In the genomic region with DNA sequence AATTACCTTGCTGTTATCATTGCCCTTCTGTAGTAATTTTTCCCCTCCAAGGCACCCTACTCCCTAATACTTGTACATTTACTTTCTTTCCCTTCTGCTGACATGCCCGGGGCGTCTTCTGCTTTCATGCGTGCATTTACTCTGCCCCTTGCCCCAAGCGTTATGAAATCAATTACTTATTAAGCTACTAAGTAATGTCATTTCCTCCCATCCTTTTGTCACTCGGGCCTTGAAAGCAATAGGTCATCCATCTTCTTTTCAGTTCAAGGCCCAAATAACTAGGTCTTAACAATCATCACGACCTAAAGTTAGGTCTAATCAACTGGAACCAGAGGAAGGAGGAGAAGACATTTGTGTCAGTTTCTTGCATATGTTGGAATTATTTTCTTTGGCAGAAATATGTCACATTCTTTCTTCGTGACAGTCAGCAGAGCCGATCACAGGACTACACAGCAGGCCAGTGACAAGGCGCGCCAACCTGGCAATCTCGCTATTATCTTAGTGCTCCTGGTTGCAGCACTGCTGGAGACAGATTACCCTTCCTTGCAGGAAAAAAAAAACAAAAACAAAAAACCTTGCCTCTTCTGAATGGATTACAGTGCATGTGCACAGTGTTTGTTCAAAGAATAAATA, we compare ENCODE assay signal across 1 cellular context.
TF ChIP-seq lines count a peak whose summit lies in the region.

No MANE protein-coding gene starts in this region.

TF ChIP-seq in K562, 482 proteins besides CTCF, POLR2A, EP300 and RAD21 (continued from another document and continues in another):
- TF ChIP-seq, protein P1, sequence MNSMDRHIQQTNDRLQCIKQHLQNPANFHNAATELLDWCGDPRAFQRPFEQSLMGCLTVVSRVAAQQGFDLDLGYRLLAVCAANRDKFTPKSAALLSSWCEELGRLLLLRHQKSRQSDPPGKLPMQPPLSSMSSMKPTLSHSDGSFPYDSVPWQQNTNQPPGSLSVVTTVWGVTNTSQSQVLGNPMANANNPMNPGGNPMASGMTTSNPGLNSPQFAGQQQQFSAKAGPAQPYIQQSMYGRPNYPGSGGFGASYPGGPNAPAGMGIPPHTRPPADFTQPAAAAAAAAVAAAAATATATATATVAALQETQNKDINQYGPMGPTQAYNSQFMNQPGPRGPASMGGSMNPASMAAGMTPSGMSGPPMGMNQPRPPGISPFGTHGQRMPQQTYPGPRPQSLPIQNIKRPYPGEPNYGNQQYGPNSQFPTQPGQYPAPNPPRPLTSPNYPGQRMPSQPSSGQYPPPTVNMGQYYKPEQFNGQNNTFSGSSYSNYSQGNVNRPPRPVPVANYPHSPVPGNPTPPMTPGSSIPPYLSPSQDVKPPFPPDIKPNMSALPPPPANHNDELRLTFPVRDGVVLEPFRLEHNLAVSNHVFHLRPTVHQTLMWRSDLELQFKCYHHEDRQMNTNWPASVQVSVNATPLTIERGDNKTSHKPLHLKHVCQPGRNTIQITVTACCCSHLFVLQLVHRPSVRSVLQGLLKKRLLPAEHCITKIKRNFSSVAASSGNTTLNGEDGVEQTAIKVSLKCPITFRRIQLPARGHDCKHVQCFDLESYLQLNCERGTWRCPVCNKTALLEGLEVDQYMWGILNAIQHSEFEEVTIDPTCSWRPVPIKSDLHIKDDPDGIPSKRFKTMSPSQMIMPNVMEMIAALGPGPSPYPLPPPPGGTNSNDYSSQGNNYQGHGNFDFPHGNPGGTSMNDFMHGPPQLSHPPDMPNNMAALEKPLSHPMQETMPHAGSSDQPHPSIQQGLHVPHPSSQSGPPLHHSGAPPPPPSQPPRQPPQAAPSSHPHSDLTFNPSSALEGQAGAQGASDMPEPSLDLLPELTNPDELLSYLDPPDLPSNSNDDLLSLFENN (IDR thresholded peaks at IDR 0.05; ENCODE audit: low read depth in 2 of 2, low read length in 2 of 2), result peak in 1 of 2 experiments; percentile 91; a peak in 2 of 4 replicates
- TF ChIP-seq YBX1 (IDR thresholded peaks at IDR 0.05) (no peak), ARID1B (IDR thresholded peaks at IDR 0.05) (peak; percentile 95), NR2C2 (CRISPR knock-in tag; IDR thresholded peaks at IDR 0.05) (no peak), NR2C2 (tag; IDR thresholded peaks at IDR 0.05) (no peak), BDP1 (IDR thresholded peaks at IDR 0.05; ENCODE audit: insufficient read depth, insufficient read length) (no peak), ZNF668 (CRISPR knock-in tag; IDR thresholded peaks at IDR 0.05) (peak; percentile 91), ARID2 (IDR thresholded peaks at IDR 0.05) (0 out of 2 replicates have a peak, but pooled peaks have one; percentile 9), MXI1 (IDR thresholded peaks at IDR 0.05; ENCODE audit: low read depth, low read length) (no peak; the same call in 1 of the 2 replicates), IFI16 (CRISPR knock-in tag; IDR thresholded peaks at IDR 0.05) (peak; percentile 88), ZNF316 (IDR thresholded peaks at IDR 0.05) (peak; percentile 3; the same call in 1 of the 2 replicates), ZNF76 (CRISPR knock-in tag; IDR thresholded peaks at IDR 0.05; ENCODE audit: borderline replicate concordance) (peak; percentile 89; the same call in 1 of the 2 replicates), HDAC2 (IDR thresholded peaks at IDR 0.05) (peak; percentile 79), BMI1 (IDR thresholded peaks at IDR 0.05; ENCODE audit: low read length) (no peak), HLTF (IDR thresholded peaks at IDR 0.05) (no peak), NFIC (IDR thresholded peaks at IDR 0.05) (peak; percentile 87), DNMT1 (IDR thresholded peaks at IDR 0.05) (no peak), CBX3 (IDR thresholded peaks at IDR 0.05; ENCODE audit: borderline replicate concordance in 1 of 2, low read length in 2 of 2) (peak in 1 of 2 experiments; percentile 75; a peak in 2 of 3 replicates), ZNF707 (CRISPR knock-in tag; conservative IDR thresholded peaks at IDR 0.05) (no peak; the same call in 1 of the 2 replicates), ZNF263 (CRISPR knock-in tag; IDR thresholded peaks at IDR 0.05; ENCODE audit: borderline replicate concordance) (no peak), NR4A1 (CRISPR knock-in tag; IDR thresholded peaks at IDR 0.05) (no peak), NR4A1 (tag; IDR thresholded peaks at IDR 0.05) (peak; percentile 98), ZNF124 (CRISPR knock-in tag; IDR thresholded peaks at IDR 0.05) (no peak), MAFG (tag; conservative IDR thresholded peaks at IDR 0.05) (peak; percentile 47), NONO (IDR thresholded peaks at IDR 0.05; ENCODE audit: low read depth in 2 of 2, low read length in 1 of 2) (no peak), ZSCAN29 (IDR thresholded peaks at IDR 0.05) (no peak), TARDBP (IDR thresholded peaks at IDR 0.05) (no peak), E2F3 (CRISPR knock-in tag; IDR thresholded peaks at IDR 0.05) (peak; percentile 44; the same call in 1 of the 2 replicates), BACH1 (tag; IDR thresholded peaks at IDR 0.05) (peak; percentile 60; the same call in 1 of the 2 replicates), FUS (optimal IDR thresholded peaks at IDR 0.05; ENCODE audit: low read depth, low read length) (no peak), SMARCE1 (IDR thresholded peaks at IDR 0.05) (peak; percentile 92), ZNF583 (CRISPR knock-in tag; IDR thresholded peaks at IDR 0.05) (peak; percentile 94), RCOR1 (IDR thresholded peaks at IDR 0.05; ENCODE audit: borderline replicate concordance in 1 of 2, low read depth in 2 of 2, low read length in 2 of 2) (peak; percentile 44 to 90; a peak in 3 of 4 replicates), ATF7 (IDR thresholded peaks at IDR 0.05) (peak; percentile 37; the same call in 1 of the 2 replicates), TBP (optimal IDR thresholded peaks at IDR 0.05; ENCODE audit: low read depth, low read length) (no peak), RBBP5 (IDR thresholded peaks at IDR 0.05; ENCODE audit: borderline replicate concordance, insufficient read depth, low read length, poor library complexity, severe bottlenecking) (peak; percentile 43), ZNF431 (CRISPR knock-in tag; IDR thresholded peaks at IDR 0.05) (no peak), SMARCA5 (IDR thresholded peaks at IDR 0.05) (peak; percentile 24; the same call in 1 of the 2 replicates), MAZ (CRISPR knock-in tag; conservative IDR thresholded peaks at IDR 0.05 in 1 of 2, IDR thresholded peaks at IDR 0.05 in 1 of 2) (peak in 1 of 2 experiments; percentile 65; a peak in 2 of 4 replicates), SRF (CRISPR knock-in tag; IDR thresholded peaks at IDR 0.05) (no peak), ZNF384 (IDR thresholded peaks at IDR 0.05; ENCODE audit: low read depth, low read length) (peak; percentile 96)
- TF ChIP-seq, protein P2, sequence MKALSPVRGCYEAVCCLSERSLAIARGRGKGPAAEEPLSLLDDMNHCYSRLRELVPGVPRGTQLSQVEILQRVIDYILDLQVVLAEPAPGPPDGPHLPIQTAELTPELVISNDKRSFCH (CRISPR knock-in tag; IDR thresholded peaks at IDR 0.05), result peak; percentile 82
- TF ChIP-seq, protein P2 (tag; IDR thresholded peaks at IDR 0.05), result peak; percentile 97
- TF ChIP-seq, protein P3, sequence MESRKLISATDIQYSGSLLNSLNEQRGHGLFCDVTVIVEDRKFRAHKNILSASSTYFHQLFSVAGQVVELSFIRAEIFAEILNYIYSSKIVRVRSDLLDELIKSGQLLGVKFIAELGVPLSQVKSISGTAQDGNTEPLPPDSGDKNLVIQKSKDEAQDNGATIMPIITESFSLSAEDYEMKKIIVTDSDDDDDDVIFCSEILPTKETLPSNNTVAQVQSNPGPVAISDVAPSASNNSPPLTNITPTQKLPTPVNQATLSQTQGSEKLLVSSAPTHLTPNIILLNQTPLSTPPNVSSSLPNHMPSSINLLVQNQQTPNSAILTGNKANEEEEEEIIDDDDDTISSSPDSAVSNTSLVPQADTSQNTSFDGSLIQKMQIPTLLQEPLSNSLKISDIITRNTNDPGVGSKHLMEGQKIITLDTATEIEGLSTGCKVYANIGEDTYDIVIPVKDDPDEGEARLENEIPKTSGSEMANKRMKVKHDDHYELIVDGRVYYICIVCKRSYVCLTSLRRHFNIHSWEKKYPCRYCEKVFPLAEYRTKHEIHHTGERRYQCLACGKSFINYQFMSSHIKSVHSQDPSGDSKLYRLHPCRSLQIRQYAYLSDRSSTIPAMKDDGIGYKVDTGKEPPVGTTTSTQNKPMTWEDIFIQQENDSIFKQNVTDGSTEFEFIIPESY (CRISPR knock-in tag; IDR thresholded peaks at IDR 0.05), result no peak
- TF ChIP-seq, protein P4, sequence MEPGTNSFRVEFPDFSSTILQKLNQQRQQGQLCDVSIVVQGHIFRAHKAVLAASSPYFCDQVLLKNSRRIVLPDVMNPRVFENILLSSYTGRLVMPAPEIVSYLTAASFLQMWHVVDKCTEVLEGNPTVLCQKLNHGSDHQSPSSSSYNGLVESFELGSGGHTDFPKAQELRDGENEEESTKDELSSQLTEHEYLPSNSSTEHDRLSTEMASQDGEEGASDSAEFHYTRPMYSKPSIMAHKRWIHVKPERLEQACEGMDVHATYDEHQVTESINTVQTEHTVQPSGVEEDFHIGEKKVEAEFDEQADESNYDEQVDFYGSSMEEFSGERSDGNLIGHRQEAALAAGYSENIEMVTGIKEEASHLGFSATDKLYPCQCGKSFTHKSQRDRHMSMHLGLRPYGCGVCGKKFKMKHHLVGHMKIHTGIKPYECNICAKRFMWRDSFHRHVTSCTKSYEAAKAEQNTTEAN (CRISPR knock-in tag; IDR thresholded peaks at IDR 0.05), result no peak
- TF ChIP-seq, protein P5, sequence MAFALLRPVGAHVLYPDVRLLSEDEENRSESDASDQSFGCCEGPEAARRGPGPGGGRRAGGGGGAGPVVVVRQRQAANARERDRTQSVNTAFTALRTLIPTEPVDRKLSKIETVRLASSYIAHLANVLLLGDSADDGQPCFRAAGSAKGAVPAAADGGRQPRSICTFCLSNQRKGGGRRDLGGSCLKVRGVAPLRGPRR (CRISPR knock-in tag; IDR thresholded peaks at IDR 0.05), result peak; percentile 92
- TF ChIP-seq, protein P6, sequence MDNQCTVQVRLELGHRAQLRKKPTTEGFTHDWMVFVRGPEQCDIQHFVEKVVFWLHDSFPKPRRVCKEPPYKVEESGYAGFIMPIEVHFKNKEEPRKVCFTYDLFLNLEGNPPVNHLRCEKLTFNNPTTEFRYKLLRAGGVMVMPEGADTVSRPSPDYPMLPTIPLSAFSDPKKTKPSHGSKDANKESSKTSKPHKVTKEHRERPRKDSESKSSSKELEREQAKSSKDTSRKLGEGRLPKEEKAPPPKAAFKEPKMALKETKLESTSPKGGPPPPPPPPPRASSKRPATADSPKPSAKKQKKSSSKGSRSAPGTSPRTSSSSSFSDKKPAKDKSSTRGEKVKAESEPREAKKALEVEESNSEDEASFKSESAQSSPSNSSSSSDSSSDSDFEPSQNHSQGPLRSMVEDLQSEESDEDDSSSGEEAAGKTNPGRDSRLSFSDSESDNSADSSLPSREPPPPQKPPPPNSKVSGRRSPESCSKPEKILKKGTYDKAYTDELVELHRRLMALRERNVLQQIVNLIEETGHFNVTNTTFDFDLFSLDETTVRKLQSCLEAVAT (IDR thresholded peaks at IDR 0.05), result peak in 1 of 2 experiments; percentile 59; a peak in 2 of 4 replicates
- TF ChIP-seq, protein P7, sequence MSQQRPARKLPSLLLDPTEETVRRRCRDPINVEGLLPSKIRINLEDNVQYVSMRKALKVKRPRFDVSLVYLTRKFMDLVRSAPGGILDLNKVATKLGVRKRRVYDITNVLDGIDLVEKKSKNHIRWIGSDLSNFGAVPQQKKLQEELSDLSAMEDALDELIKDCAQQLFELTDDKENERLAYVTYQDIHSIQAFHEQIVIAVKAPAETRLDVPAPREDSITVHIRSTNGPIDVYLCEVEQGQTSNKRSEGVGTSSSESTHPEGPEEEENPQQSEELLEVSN (IDR thresholded peaks at IDR 0.05; ENCODE audit: borderline replicate concordance in 1 of 2, extremely low read depth in 1 of 2, insufficient read depth in 1 of 2, insufficient read length in 1 of 2, low read depth in 1 of 2, low read length in 1 of 2, poor library complexity in 1 of 2, severe bottlenecking in 1 of 2), result no peak
- TF ChIP-seq, protein P8, sequence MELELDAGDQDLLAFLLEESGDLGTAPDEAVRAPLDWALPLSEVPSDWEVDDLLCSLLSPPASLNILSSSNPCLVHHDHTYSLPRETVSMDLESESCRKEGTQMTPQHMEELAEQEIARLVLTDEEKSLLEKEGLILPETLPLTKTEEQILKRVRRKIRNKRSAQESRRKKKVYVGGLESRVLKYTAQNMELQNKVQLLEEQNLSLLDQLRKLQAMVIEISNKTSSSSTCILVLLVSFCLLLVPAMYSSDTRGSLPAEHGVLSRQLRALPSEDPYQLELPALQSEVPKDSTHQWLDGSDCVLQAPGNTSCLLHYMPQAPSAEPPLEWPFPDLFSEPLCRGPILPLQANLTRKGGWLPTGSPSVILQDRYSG (tag; conservative IDR thresholded peaks at IDR 0.05; ENCODE audit: low read depth), result peak; percentile 93
- TF ChIP-seq, protein P9, sequence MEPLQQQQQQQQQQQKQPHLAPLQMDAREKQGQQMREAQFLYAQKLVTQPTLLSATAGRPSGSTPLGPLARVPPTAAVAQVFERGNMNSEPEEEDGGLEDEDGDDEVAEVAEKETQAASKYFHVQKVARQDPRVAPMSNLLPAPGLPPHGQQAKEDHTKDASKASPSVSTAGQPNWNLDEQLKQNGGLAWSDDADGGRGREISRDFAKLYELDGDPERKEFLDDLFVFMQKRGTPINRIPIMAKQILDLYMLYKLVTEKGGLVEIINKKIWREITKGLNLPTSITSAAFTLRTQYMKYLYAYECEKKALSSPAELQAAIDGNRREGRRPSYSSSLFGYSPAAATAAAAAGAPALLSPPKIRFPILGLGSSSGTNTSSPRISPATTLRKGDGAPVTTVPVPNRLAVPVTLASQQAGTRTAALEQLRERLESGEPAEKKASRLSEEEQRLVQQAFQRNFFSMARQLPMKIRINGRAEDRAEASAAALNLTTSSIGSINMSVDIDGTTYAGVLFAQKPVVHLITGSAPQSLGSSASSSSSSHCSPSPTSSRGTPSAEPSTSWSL (CRISPR knock-in tag; IDR thresholded peaks at IDR 0.05; ENCODE audit: borderline replicate concordance), result 0 out of 2 replicates have a peak, but pooled peaks have one; percentile 16
- TF ChIP-seq, protein P10, sequence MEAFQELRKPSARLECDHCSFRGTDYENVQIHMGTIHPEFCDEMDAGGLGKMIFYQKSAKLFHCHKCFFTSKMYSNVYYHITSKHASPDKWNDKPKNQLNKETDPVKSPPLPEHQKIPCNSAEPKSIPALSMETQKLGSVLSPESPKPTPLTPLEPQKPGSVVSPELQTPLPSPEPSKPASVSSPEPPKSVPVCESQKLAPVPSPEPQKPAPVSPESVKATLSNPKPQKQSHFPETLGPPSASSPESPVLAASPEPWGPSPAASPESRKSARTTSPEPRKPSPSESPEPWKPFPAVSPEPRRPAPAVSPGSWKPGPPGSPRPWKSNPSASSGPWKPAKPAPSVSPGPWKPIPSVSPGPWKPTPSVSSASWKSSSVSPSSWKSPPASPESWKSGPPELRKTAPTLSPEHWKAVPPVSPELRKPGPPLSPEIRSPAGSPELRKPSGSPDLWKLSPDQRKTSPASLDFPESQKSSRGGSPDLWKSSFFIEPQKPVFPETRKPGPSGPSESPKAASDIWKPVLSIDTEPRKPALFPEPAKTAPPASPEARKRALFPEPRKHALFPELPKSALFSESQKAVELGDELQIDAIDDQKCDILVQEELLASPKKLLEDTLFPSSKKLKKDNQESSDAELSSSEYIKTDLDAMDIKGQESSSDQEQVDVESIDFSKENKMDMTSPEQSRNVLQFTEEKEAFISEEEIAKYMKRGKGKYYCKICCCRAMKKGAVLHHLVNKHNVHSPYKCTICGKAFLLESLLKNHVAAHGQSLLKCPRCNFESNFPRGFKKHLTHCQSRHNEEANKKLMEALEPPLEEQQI (IDR thresholded peaks at IDR 0.05), result peak; percentile 77; the same call in 1 of the 2 replicates
